35 cellular contexts compared by ENCODE assay signal in genomic region chr7:71780282-71780681, GRCh38.
"Had no signal": no experiment of that assay in that cellular context is flagged by ENCODE, and none has a peak within 500 bp of the region (broad histone marks: within the 10 kb centered on the region; RNA-seq: fewer than 3 reads in every experiment).

No MANE protein-coding gene starts in this region.

- H3K4me2 ChIP-seq: smooth muscle cell had no signal

- ATAC-seq: left ventricle myocardium superior; psoas muscle; stimulated activated memory B cell treated with anti-CD40 and anti-IgM and Interleukin-4, amounts not matched to agents 10 μg/mL and 1 μg/mL and 100 μg/mL, for 72 hours; stimulated activated naive CD8-positive, alpha-beta T cell treated with anti-CD3 and anti-CD28 coated beads, Interleukin-15, amount 100 ng/mL, for 72 hours had no signal

- H3K27ac Mint-ChIP-seq: activated CD4-positive, alpha-beta memory T cell treated with anti-CD3 and anti-CD28 coated beads for 36 hours; activated CD4-positive, alpha-beta T cell treated with anti-CD3 and anti-CD28 coated beads, Interleukin-2, amount 10 ng/mL, durations not matched to agents 24 days and 14 days; activated T-helper 1 cell treated with anti-CD3 and anti-CD28 coated beads, Interleukin-12 subunit alpha, Interleukin-12 subunit beta, Interleukin-2, Interleukin-4 antibody, amounts not matched to agents 30 ng/mL and 10 ng/mL and 1 ng/mL, durations not matched to agents 14 hours and 24 hours and 36 hours; mesothelial cell of epicardium; naive B cell; nephron progenitor cell; stimulated activated memory B cell treated with anti-CD40 and anti-IgM and Interleukin-4, amounts not matched to agents 10 μg/mL and 1 μg/mL and 100 μg/mL, for 72 hours; stimulated activated naive CD8-positive, alpha-beta T cell treated with anti-CD3 and anti-CD28 coated beads, Interleukin-15, amount 100 ng/mL, for 72 hours; T-helper 1 cell treated with Interleukin-12 subunit alpha and Interleukin-12 subunit beta and Interleukin-4 antibody, amounts not matched to agents 30 μg/mL and 1 μg/mL, for 36 hours; type B pancreatic cell had no signal

- H3K4me1 Mint-ChIP-seq: activated CD4-positive, alpha-beta T cell treated with anti-CD3 and anti-CD28 coated beads, Interleukin-2, amount 10 ng/mL, durations not matched to agents 24 days and 14 days; naive B cell; stimulated activated memory B cell treated with anti-CD40 and anti-IgM and Interleukin-4, amounts not matched to agents 10 μg/mL and 1 μg/mL and 100 μg/mL, for 72 hours; stimulated activated naive CD8-positive, alpha-beta T cell treated with anti-CD3 and anti-CD28 coated beads, Interleukin-15, amount 100 ng/mL, for 72 hours had no signal

- H3K4me3 ChIP-seq: coronary artery, dorsolateral prefrontal cortex, psoas muscle, smooth muscle cell, vagina had no signal

- H3K36me3 ChIP-seq: brain microvascular endothelial cell, vagina, WERI-Rb-1 had no signal

- H3K4me1 ChIP-seq: parathyroid adenoma, psoas muscle, vagina had no signal

- DNase-seq: activated CD4-positive, alpha-beta memory T cell treated with anti-CD3 and anti-CD28 coated beads for 36 hours; activated CD4-positive, alpha-beta T cell treated with anti-CD3 and anti-CD28 coated beads, Interleukin-2, amount 10 ng/mL, durations not matched to agents 24 days and 14 days; activated CD4-positive, CD25-positive, alpha-beta regulatory T cell treated with anti-CD3 and anti-CD28 coated beads, Interleukin-2, amount 50 U/mL, for 72 hours; activated CD8-positive, alpha-beta memory T cell treated with anti-CD3 and anti-CD28 coated beads, Interleukin-2, amount 50 U/mL, for 4 hours; activated effector memory CD4-positive, alpha-beta T cell treated with anti-CD3 and anti-CD28 coated beads, Interleukin-2, amount 50 U/mL, for 16 hours; activated naive CD4-positive, alpha-beta T cell treated with anti-CD3 and anti-CD28 coated beads, Interleukin-2, amount 50 U/mL, for 16 hours; activated T-cell treated with anti-CD3 and anti-CD28 coated beads, Interleukin-2, amount 50 U/mL, for 1 hour; amniotic stem cell; brain microvascular endothelial cell; dorsolateral prefrontal cortex; effector memory CD4-positive, alpha-beta T cell; erythroblast; hippocampal formation; left ventricle myocardium superior; mammary epithelial cell; naive B cell; nephron progenitor cell; nucleus accumbens; psoas muscle; stimulated activated CD4-positive, alpha-beta T cell treated with anti-CD3 and anti-CD28 coated beads, Interleukin-1b, Interleukin-23, amount 100 ng/mL, for 48 hours; stimulated activated CD4-positive, alpha-beta T cell treated with anti-CD3 and anti-CD28 coated beads, Interleukin-4, amount 100 ng/mL, for 4 hours; stimulated activated CD8-positive, alpha-beta memory T cell treated with anti-CD3 and anti-CD28 coated beads, Interleukin-4, amount 100 ng/mL, for 48 hours; stimulated activated naive CD8-positive, alpha-beta T cell treated with anti-CD3 and anti-CD28 coated beads, Interleukin-15, amount 100 ng/mL, for 72 hours; substantia nigra; T-helper 9 cell; WERI-Rb-1 had no signal

- H2AFZ ChIP-seq: parathyroid adenoma had no signal

- H3K79me2 ChIP-seq: parathyroid adenoma had no signal

- H3K27me3 Mint-ChIP-seq: activated CD4-positive, alpha-beta memory T cell treated with anti-CD3 and anti-CD28 coated beads for 36 hours; activated CD4-positive, alpha-beta T cell treated with anti-CD3 and anti-CD28 coated beads, Interleukin-2, amount 10 ng/mL, durations not matched to agents 24 days and 14 days; naive B cell; stimulated activated memory B cell treated with anti-CD40 and anti-IgM and Interleukin-4, amounts not matched to agents 10 μg/mL and 1 μg/mL and 100 μg/mL, for 72 hours; stimulated activated naive CD8-positive, alpha-beta T cell treated with anti-CD3 and anti-CD28 coated beads, Interleukin-15, amount 100 ng/mL, for 72 hours; type B pancreatic cell had no signal

- H3K9me3 Mint-ChIP-seq: mesothelial cell of epicardium had no signal

- H3K27ac ChIP-seq: brain microvascular endothelial cell, coronary artery, dorsolateral prefrontal cortex, parathyroid adenoma, psoas muscle, vagina, WERI-Rb-1 had no signal

- H3K4me3 Mint-ChIP-seq: activated CD4-positive, alpha-beta memory T cell treated with anti-CD3 and anti-CD28 coated beads for 36 hours; activated CD4-positive, alpha-beta T cell treated with anti-CD3 and anti-CD28 coated beads, Interleukin-2, amount 10 ng/mL, durations not matched to agents 24 days and 14 days; activated T-helper 1 cell treated with anti-CD3 and anti-CD28 coated beads, Interleukin-12 subunit alpha, Interleukin-12 subunit beta, Interleukin-2, Interleukin-4 antibody, amounts not matched to agents 30 ng/mL and 10 ng/mL and 1 ng/mL, durations not matched to agents 14 hours and 24 hours and 36 hours; mesothelial cell of epicardium; naive B cell; nephron progenitor cell; stimulated activated memory B cell treated with anti-CD40 and anti-IgM and Interleukin-4, amounts not matched to agents 10 μg/mL and 1 μg/mL and 100 μg/mL, for 72 hours; stimulated activated naive CD8-positive, alpha-beta T cell treated with anti-CD3 and anti-CD28 coated beads, Interleukin-15, amount 100 ng/mL, for 72 hours; T-helper 1 cell treated with Interleukin-12 subunit alpha and Interleukin-12 subunit beta and Interleukin-4 antibody, amounts not matched to agents 30 μg/mL and 1 μg/mL, for 36 hours; type B pancreatic cell had no signal

- H3K36me3 Mint-ChIP-seq: activated CD4-positive, alpha-beta memory T cell treated with anti-CD3 and anti-CD28 coated beads for 36 hours; mesothelial cell of epicardium; naive B cell; stimulated activated memory B cell treated with anti-CD40 and anti-IgM and Interleukin-4, amounts not matched to agents 10 μg/mL and 1 μg/mL and 100 μg/mL, for 72 hours; type B pancreatic cell had no signal

- H3K9me3 ChIP-seq: psoas muscle, vagina had no signal

- H3K27me3 ChIP-seq: brain microvascular endothelial cell, vagina had no signal
